In the genomic region with DNA sequence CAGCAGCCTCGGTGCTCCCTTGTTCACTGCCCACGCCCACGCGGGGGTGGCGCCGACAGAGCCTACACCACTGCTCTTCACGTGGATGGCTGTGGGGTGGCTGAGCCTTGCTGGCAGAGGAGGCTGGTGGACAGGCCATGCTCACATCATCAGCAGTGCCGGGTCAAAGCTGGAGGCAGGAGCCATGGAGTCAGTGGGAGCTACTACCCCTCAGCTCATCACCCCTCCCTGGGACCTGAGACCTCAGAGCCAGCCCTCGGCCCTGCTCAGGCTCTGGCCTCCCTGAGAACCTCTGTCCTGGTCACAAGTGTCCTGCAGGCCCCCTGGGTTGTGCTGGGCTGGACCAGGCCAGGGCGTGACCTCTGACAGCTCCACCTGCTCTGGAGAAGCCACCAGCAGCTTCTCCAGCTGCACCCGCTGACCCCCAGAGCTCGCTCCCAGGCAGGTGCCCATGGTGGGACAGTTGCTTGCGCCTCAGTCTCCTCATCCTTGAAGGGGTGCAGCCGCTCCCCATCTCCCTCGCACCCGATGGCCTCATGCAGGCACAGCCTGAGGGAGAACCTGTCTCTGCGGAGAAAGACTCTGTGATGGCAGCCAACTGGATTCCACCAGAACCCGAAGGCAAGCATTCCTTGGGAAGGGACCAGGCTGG, we compare ENCODE assay signal across 8 cellular contexts. TPM values are rescaled to one million over a fixed set of nuclear protein-coding genes. Genes with fewer than 3 reads are reported as not detected.
DNase-seq lines count a peak whose midpoint lies in the region; ATAC-seq and TF ChIP-seq lines count a peak whose summit lies in the region.
"Not testable (repeated sequence)": the region's sequence is repeated elsewhere in the genome, so short reads cannot be mapped to it uniquely, and the experiment has no call there.

No MANE protein-coding gene starts in this region.

- H3K9me3 ChIP-seq in CD4-positive, alpha-beta T cell (ENCODE audit: control insufficient read depth, low read length); SK-N-SH; esophagus muscularis mucosa; upper lobe of left lung: not testable (repeated sequence)

- H3K36me3 ChIP-seq in SK-N-SH (replicated peaks in 1 of 2; ENCODE audit: control insufficient read depth in 1 of 2, insufficient read depth in 2 of 2, low read length in 1 of 2); upper lobe of left lung: not testable (repeated sequence)
- H3K36me3 ChIP-seq in esophagus muscularis mucosa = peaks cover 0 to 18% (median 0%) of the 10 kb centered on the region in 4 donors

- peak in 1 of 10 experiments; percentile 32 for DNase-seq in CD4-positive, alpha-beta T cell
- DNase-seq in GM20000 (ENCODE audit: low spot score) (peak; percentile 19), SK-N-SH (peak; percentile 23), esophagus muscularis mucosa (ENCODE audit: extremely low spot score) (peak; percentile 68), iPS-NIHi11 (ENCODE audit: low spot score) (peak; percentile 7), natural killer cell (peak; percentile 19), upper lobe of left lung (peak; percentile 23 to 70)

- H3F3A ChIP-seq in SK-N-SH (replicated peaks; ENCODE audit: insufficient read depth) = not testable (repeated sequence)

- peak; percentile 10 for ATAC-seq in CD4-positive, alpha-beta T cell (ENCODE audit: poor library complexity)
- ATAC-seq in activated T-helper 17 cell treated with anti-CD3 and anti-CD28 coated beads, Interleukin-2, amount 50 U/mL, for 72 hours (replicated peaks) = peak; percentile 18
- ATAC-seq in natural killer cell; upper lobe of left lung (ENCODE audit: low FRiP score in 2 of 2): not testable (repeated sequence)

- H3K4me2 ChIP-seq in SK-N-SH = not testable (repeated sequence)

- not testable (repeated sequence) for H3K27ac Mint-ChIP-seq in CD4-positive, alpha-beta T cell; activated T-helper 17 cell treated with anti-CD3 and anti-CD28 coated beads, Interleukin-2, amount 50 U/mL, for 72 hours; natural killer cell

- not testable (repeated sequence) for H3K9ac ChIP-seq in SK-N-SH

- not testable (repeated sequence) for H3K79me2 ChIP-seq in SK-N-SH (ENCODE audit: insufficient read depth)

- not testable (repeated sequence) for H3K4me3 ChIP-seq in SK-N-SH (ENCODE audit: low read depth in 2 of 2, low read length in 1 of 2); esophagus muscularis mucosa; upper lobe of left lung

- H2AFZ ChIP-seq in SK-N-SH (ENCODE audit: low read depth) = not testable (repeated sequence)

- 72% methylated on average over 17 of the region's 18 CpGs for WGBS in SK-N-SH (ENCODE audit: low lambda C conversion rate)
- 89% methylated on average over 18 of the region's 18 CpGs for WGBS in esophagus muscularis mucosa
- WGBS in upper lobe of left lung, 2 donors = 78 to 91% methylated on average over 5 to 18 of the region's 18 CpGs

- H3K4me1 ChIP-seq in SK-N-SH (ENCODE audit: control insufficient read depth in 1 of 2, insufficient read depth in 2 of 2, low read depth in 1 of 2, low read length in 1 of 2); upper lobe of left lung: not testable (repeated sequence)
- peaks cover 6 to 48% (median 13%) of the 10 kb centered on the region in 4 donors for H3K4me1 ChIP-seq in esophagus muscularis mucosa

- TF ChIP-seq EP300 in SK-N-SH (IDR thresholded peaks at IDR 0.05; ENCODE audit: borderline replicate concordance in 1 of 2, low read depth in 1 of 2, low read length in 1 of 2); esophagus muscularis mucosa (IDR thresholded peaks at IDR 0.05); upper lobe of left lung (IDR thresholded peaks at IDR 0.05): not testable (repeated sequence)

- not testable (repeated sequence) for H3K4me1 Mint-ChIP-seq in CD4-positive, alpha-beta T cell (ENCODE audit: low read depth); activated T-helper 17 cell treated with anti-CD3 and anti-CD28 coated beads, Interleukin-2, amount 50 U/mL, for 72 hours; natural killer cell

- not testable (repeated sequence) for TF ChIP-seq CTCF in CD4-positive, alpha-beta T cell (IDR thresholded peaks at IDR 0.05); GM20000 (IDR thresholded peaks at IDR 0.05; ENCODE audit: extremely low read depth, missing control alignments); SK-N-SH (IDR thresholded peaks at IDR 0.05); esophagus muscularis mucosa (IDR thresholded peaks at IDR 0.05); natural killer cell (IDR thresholded peaks at IDR 0.05); upper lobe of left lung (IDR thresholded peaks at IDR 0.05)

- H4K20me1 ChIP-seq in SK-N-SH (ENCODE audit: insufficient read depth) = not testable (repeated sequence)

- H3K36me3 Mint-ChIP-seq in CD4-positive, alpha-beta T cell (ENCODE audit: low read depth); activated T-helper 17 cell treated with anti-CD3 and anti-CD28 coated beads, Interleukin-2, amount 50 U/mL, for 72 hours (ENCODE audit: low read depth); natural killer cell: not testable (repeated sequence)

- intact Hi-C loops in CD4-positive, alpha-beta T cell (cut with DNase I, micrococcal nuclease) = loop anchor here (2.0 to 5.0 kb wide), 2 partner anchors 92 to 93 kb away; no protein-coding TSS in a partner anchor
- intact Hi-C loops in esophagus muscularis mucosa (cut with DNase I); natural killer cell (cut with micrococcal nuclease): not testable (repeated sequence)

- H3K9me2 ChIP-seq in SK-N-SH = not testable (repeated sequence)

- not testable (repeated sequence) for H3K27me3 Mint-ChIP-seq in CD4-positive, alpha-beta T cell; activated T-helper 17 cell treated with anti-CD3 and anti-CD28 coated beads, Interleukin-2, amount 50 U/mL, for 72 hours; natural killer cell (ENCODE audit: low read depth in 2 of 2)

- not testable (repeated sequence) for H3K9me3 Mint-ChIP-seq in CD4-positive, alpha-beta T cell; activated T-helper 17 cell treated with anti-CD3 and anti-CD28 coated beads, Interleukin-2, amount 50 U/mL, for 72 hours; natural killer cell

- POLR2A ChIA-PET in CD4-positive, alpha-beta T cell (lab: Charles Lee); SK-N-SH (lab: Yijun Ruan, JAX): not testable (repeated sequence)

- H3K27me3 ChIP-seq in CD4-positive, alpha-beta T cell (ENCODE audit: control insufficient read depth, insufficient read depth, low read length); SK-N-SH (ENCODE audit: insufficient read depth); esophagus muscularis mucosa; upper lobe of left lung: not testable (repeated sequence)

- not testable (repeated sequence) for TF ChIP-seq POLR2A in esophagus muscularis mucosa (IDR thresholded peaks at IDR 0.05; ENCODE audit: low read depth); upper lobe of left lung (IDR thresholded peaks at IDR 0.05)

- not testable (repeated sequence) for TF ChIP-seq RAD21 in SK-N-SH (IDR thresholded peaks at IDR 0.05; ENCODE audit: low read length)

- H3K27ac ChIP-seq in CD4-positive, alpha-beta T cell (ENCODE audit: low read depth, low read length); SK-N-SH (ENCODE audit: low read depth in 2 of 2, low read length in 1 of 2); esophagus muscularis mucosa (replicated peaks in 1 of 4); upper lobe of left lung: not testable (repeated sequence)

- not testable (repeated sequence) for H3K4me3 Mint-ChIP-seq in CD4-positive, alpha-beta T cell; activated T-helper 17 cell treated with anti-CD3 and anti-CD28 coated beads, Interleukin-2, amount 50 U/mL, for 72 hours; natural killer cell

- CTCF ChIA-PET in CD4-positive, alpha-beta T cell (lab: Charles Lee); SK-N-SH (lab: Yijun Ruan, JAX): not testable (repeated sequence)

RNA-seq across cellular contexts. Expression of a gene that starts 9.5 kb away (rescaled TPM):
- 10 to 100 TPM; 14.8 to 15.1 TPM for total RNA-seq in CD4-positive, alpha-beta T cell
- polyA plus RNA-seq in SK-N-SH (2012; rRNA removed) = not detected in 2 replicates
- polyA plus RNA-seq in SK-N-SH (2012; cell fraction: cytosol; rRNA removed) = 0.01 TPM in 1 of 2 replicates, not detected in the other
- 0.05 and 0.17 TPM in 2 replicates for polyA plus RNA-seq in SK-N-SH (2012; cell fraction: nucleus; rRNA removed)
- total RNA-seq in activated T-helper 17 cell treated with anti-CD3 and anti-CD28 coated beads, Interleukin-2, amount 50 U/mL, for 72 hours = 1 to 10 TPM in 1 of 2 donors, under 1 TPM in 1; 0.30 to 7.0 TPM
- total RNA-seq in esophagus muscularis mucosa (10 to 100 TPM in 1 of 4 donors, 1 to 10 TPM in 3; 2.2 to 11.7 (median 6.2) TPM), natural killer cell (1 to 10 TPM in 2 of 3 donors, under 1 TPM in 1; 0.85 to 7.3 (median 2.2) TPM), upper lobe of left lung (10 to 100 TPM in 4 of 6 donors, 1 to 10 TPM in 2; 7.4 to 40.8 (median 13.1) TPM)
